16 cellular contexts compared by ENCODE assay signal in genomic region chr2:62406573-62407043, GRCh38.
A peak's percentile ranks its signal among the peaks of the same experiment; 100 is the strongest.
DNase-seq lines count a peak whose midpoint lies in the region; ATAC-seq, FAIRE-seq and TF ChIP-seq lines count a peak whose summit lies in the region.
"Had no signal": no experiment of that assay in that cellular context is flagged by ENCODE, and none has a peak within 500 bp of the region (broad histone marks: within the 10 kb centered on the region; RNA-seq: fewer than 3 reads in every experiment).

No MANE protein-coding gene starts in this region.

- no peak overlapping the region for H3K4me3 ChIP-seq in GM12878
- H3K4me3 ChIP-seq in CD4-positive, alpha-beta memory T cell (ENCODE audit: low read length in 2 of 2) = no peak overlapping the region
- H3K4me3 ChIP-seq: smooth muscle cell, thoracic aorta had no signal

- RAD21 ChIA-PET in GM12878 (lab: Charles Lee; ENCODE audit: unreplicated experiment) = interaction anchor here (0.7 to 9.2 kb wide), 15 partner anchors 47 to 413 kb away, joined by 3 to 141 read pairs (median 5); no protein-coding TSS in a partner anchor

- no peak for FAIRE-seq in GM12878 (lab: Jason Lieb, UNC)
- FAIRE-seq: bronchial epithelial cell had no signal

- H3K27me3 Mint-ChIP-seq in natural killer cell (ENCODE audit: low read depth in 2 of 2) = no peaks in the 10 kb centered on the region
- H3K27me3 Mint-ChIP-seq in CD4-positive, alpha-beta memory T cell = no peaks in the 10 kb centered on the region
- H3K27me3 Mint-ChIP-seq in endothelial cell (ENCODE audit: unreplicated experiment) = no peaks in the 10 kb centered on the region
- H3K27me3 Mint-ChIP-seq: activated CD4-positive, alpha-beta memory T cell treated with anti-CD3 and anti-CD28 coated beads, Interleukin-2, amount 10 ng/mL, durations not matched to agents 7 days and 5 days had no signal

- BruUV-seq in GM12878 (replicated peaks; lab: Mats Ljungman, UMichigan) = no TSS peak

- H3K36me3 Mint-ChIP-seq in natural killer cell (no peaks in the 10 kb centered on the region), endothelial cell (ENCODE audit: low read depth, unreplicated experiment) (no peaks in the 10 kb centered on the region)
- H3K36me3 Mint-ChIP-seq in CD4-positive, alpha-beta memory T cell = no peaks in the 10 kb centered on the region
- H3K36me3 Mint-ChIP-seq: CD8-positive, alpha-beta T cell had no signal

- no peaks in the 10 kb centered on the region for H4K20me1 ChIP-seq in GM12878 (ENCODE audit: control insufficient read depth, insufficient read depth)

- peak in 1 of 2 experiments; percentile 42; a peak in 1 of 4 replicates for TF ChIP-seq EP300 in GM12878 (IDR thresholded peaks at IDR 0.05; ENCODE audit: borderline replicate concordance in 1 of 2, control insufficient read depth in 1 of 2, low read depth in 2 of 2, low read length in 2 of 2)

- H3K27ac Mint-ChIP-seq in natural killer cell (no peak overlapping the region), endothelial cell (ENCODE audit: unreplicated experiment) (no peak overlapping the region)
- H3K27ac Mint-ChIP-seq in CD4-positive, alpha-beta memory T cell = no peak overlapping the region
- H3K27ac Mint-ChIP-seq: activated CD4-positive, alpha-beta memory T cell treated with anti-CD3 and anti-CD28 coated beads, Interleukin-2, amount 10 ng/mL, durations not matched to agents 7 days and 5 days; CD8-positive, alpha-beta T cell had no signal

- no peaks in the 10 kb centered on the region for H3K27me3 ChIP-seq in GM12878 (replicated peaks in 1 of 2; ENCODE audit: control insufficient read depth in 2 of 2, insufficient read depth in 2 of 2, low read length in 1 of 2)
- no peaks in the 10 kb centered on the region for H3K27me3 ChIP-seq in CD4-positive, alpha-beta memory T cell (ENCODE audit: insufficient read depth, low read length)
- H3K27me3 ChIP-seq: neutrophil had no signal

- no peak for TF ChIP-seq POLR2A in GM12878 (IDR thresholded peaks at IDR 0.05; ENCODE audit: low read depth, low read length)

- H3K4me1 ChIP-seq in GM12878 (ENCODE audit: control insufficient read depth, insufficient read depth, low read length) = peaks cover 41% of the 10 kb centered on the region
- no peaks in the 10 kb centered on the region for H3K4me1 ChIP-seq in CD4-positive, alpha-beta memory T cell (ENCODE audit: insufficient read depth, low read length)

- H3K36me3 ChIP-seq in GM12878 (ENCODE audit: control insufficient read depth in 2 of 2, insufficient read depth in 2 of 2, low read length in 1 of 2) = no peaks in the 10 kb centered on the region
- H3K36me3 ChIP-seq in CD4-positive, alpha-beta memory T cell (ENCODE audit: insufficient read depth, low read length) = no peaks in the 10 kb centered on the region
- H3K36me3 ChIP-seq: neutrophil, thoracic aorta had no signal

- in situ Hi-C loops in GM12878 (cut with MboI) = loop anchor here (5.0 kb wide), 1 partner anchor 59 kb away; no protein-coding TSS in a partner anchor

- no peak for TF ChIP-seq RAD21 in GM12878 (IDR thresholded peaks at IDR 0.05; ENCODE audit: insufficient read depth, low read depth, low read length)

- H3K27ac ChIP-seq in GM12878 (ENCODE audit: control insufficient read depth, insufficient read depth) = peak overlapping the region; percentile 11
- no peak overlapping the region for H3K27ac ChIP-seq in CD4-positive, alpha-beta memory T cell (ENCODE audit: low read depth, low read length)
- H3K27ac ChIP-seq: neutrophil, thoracic aorta had no signal

- peak overlapping the region; percentile 31 for H2AFZ ChIP-seq in GM12878 (ENCODE audit: control insufficient read depth, low read depth, low read length)

- SMC1A ChIA-PET in GM12878 (lab: Charles Lee; ENCODE audit: uncharacterized antibody, unreplicated experiment) = interaction anchor here (0.6 to 9.6 kb wide), 24 partner anchors 8 to 428 kb away, joined by 3 to 189 read pairs (median 4); no protein-coding TSS in a partner anchor

- peaks cover 10% of the 10 kb centered on the region for H3K79me2 ChIP-seq in GM12878 (ENCODE audit: control insufficient read depth, insufficient read depth, low read length)

- intact Hi-C loops in GM12878 (cut with micrococcal nuclease; ENCODE audit: unreplicated experiment) = loop anchor here (2.0 kb wide), 1 partner anchor 58 kb away; no protein-coding TSS in a partner anchor
- intact Hi-C loops in natural killer cell (cut with micrococcal nuclease) = no loop called here
- intact Hi-C loops in CD4-positive, alpha-beta memory T cell (cut with micrococcal nuclease) = no loop called here

- CTCF ChIA-PET in GM12878 (lab: Yijun Ruan, JAX) = interaction anchor here (1.0 to 10.1 kb wide), 6 partner anchors 64 to 488 kb away, joined by 3 to 195 read pairs (median 4); no protein-coding TSS in a partner anchor
- CTCF ChIA-PET in CD4-positive, alpha-beta memory T cell (lab: Charles Lee; ENCODE audit: partially characterized antibody) = no interaction called here

- POLR2A ChIA-PET in GM12878 (lab: Charles Lee) = interaction anchor here (1.3 to 1.7 kb wide), 2 partner anchors 93 to 501 kb away, joined by 3 to 7 read pairs; partner anchors contain the start of gene COMMD1
- POLR2A ChIA-PET in CD4-positive, alpha-beta memory T cell (lab: Charles Lee; ENCODE audit: partially characterized antibody) = no interaction called here

- H3K4me2 ChIP-seq in GM12878 (ENCODE audit: control insufficient read depth, insufficient read depth) = no peak overlapping the region
- H3K4me2 ChIP-seq: smooth muscle cell had no signal

- WGBS in GM12878 (ENCODE audit: insufficient coverage, insufficient replicate concordance, low lambda C conversion rate, missing lambda C conversion rate) = 53% methylated on average over 3 of the region's 3 CpGs

- ATAC-seq in GM19023 (IDR thresholded peaks at IDR 0.05; ENCODE audit: unreplicated experiment) (peak; percentile 57), HG03060 (IDR thresholded peaks at IDR 0.05; ENCODE audit: low read depth, unreplicated experiment) (peak; percentile 59), GM12878 (peak; percentile 93), natural killer cell (no peak)
- ATAC-seq: CD8-positive, alpha-beta T cell had no signal

- H3K4me1 Mint-ChIP-seq in natural killer cell (no peaks in the 10 kb centered on the region), endothelial cell (ENCODE audit: unreplicated experiment) (peaks cover 30% of the 10 kb centered on the region)
- H3K4me1 Mint-ChIP-seq in CD4-positive, alpha-beta memory T cell = no peaks in the 10 kb centered on the region
- H3K4me1 Mint-ChIP-seq: activated CD4-positive, alpha-beta memory T cell treated with anti-CD3 and anti-CD28 coated beads, Interleukin-2, amount 10 ng/mL, durations not matched to agents 7 days and 5 days had no signal

- H3K9me3 Mint-ChIP-seq in natural killer cell (no peaks in the 10 kb centered on the region), endothelial cell (ENCODE audit: unreplicated experiment) (no peaks in the 10 kb centered on the region)
- no peaks in the 10 kb centered on the region for H3K9me3 Mint-ChIP-seq in CD4-positive, alpha-beta memory T cell
- H3K9me3 Mint-ChIP-seq: activated CD4-positive, alpha-beta memory T cell treated with anti-CD3 and anti-CD28 coated beads, Interleukin-2, amount 10 ng/mL, durations not matched to agents 7 days and 5 days had no signal

- H3K9me3 ChIP-seq in GM12878 (replicated peaks; ENCODE audit: control insufficient read depth, insufficient read depth, low read length) = no peaks in the 10 kb centered on the region
- H3K9me3 ChIP-seq in CD4-positive, alpha-beta memory T cell (ENCODE audit: control insufficient read depth in 1 of 2, low read length in 2 of 2) = no peaks in the 10 kb centered on the region
- H3K9me3 ChIP-seq: neutrophil, thoracic aorta had no signal

- H3K9ac ChIP-seq in GM12878 (ENCODE audit: control insufficient read depth, insufficient read depth, low read length) = no peak overlapping the region

- no peak for TF ChIP-seq CTCF in GM12878 (IDR thresholded peaks at IDR 0.05 in 2 of 3, conservative IDR thresholded peaks at IDR 0.05 in 1 of 3; ENCODE audit: control insufficient read depth in 2 of 3, extremely low read depth in 1 of 3, insufficient read depth in 1 of 3, low read depth in 3 of 3, low read length in 3 of 3)
- no peak for TF ChIP-seq CTCF in natural killer cell (IDR thresholded peaks at IDR 0.05)
- no peak for TF ChIP-seq CTCF in endothelial cell (IDR thresholded peaks at IDR 0.05; ENCODE audit: unreplicated experiment)

- DNase-seq in GM12878 (ENCODE audit: low read depth, low spot score) (peak; percentile 77), natural killer cell (no peak), endothelial cell (ENCODE audit: low spot score) (no peak), iPS-NIHi11 (ENCODE audit: low spot score) (no peak)
- DNase-seq in CD4-positive, alpha-beta memory T cell = no peak
- DNase-seq: activated CD4-positive, alpha-beta memory T cell treated with anti-CD3 and anti-CD28 coated beads, Interleukin-2, amount 10 ng/mL, durations not matched to agents 7 days and 5 days; activated naive CD4-positive, alpha-beta T cell; CD8-positive, alpha-beta T cell; NCI-H2227 treated with DMSO at 0.1 percent for 48 hours; OCI-M1 had no signal

- no peak overlapping the region for H3K4me3 Mint-ChIP-seq in natural killer cell
- no peak overlapping the region for H3K4me3 Mint-ChIP-seq in CD4-positive, alpha-beta memory T cell
- no peak overlapping the region for H3K4me3 Mint-ChIP-seq in endothelial cell (ENCODE audit: unreplicated experiment)
- H3K4me3 Mint-ChIP-seq: activated CD4-positive, alpha-beta memory T cell treated with anti-CD3 and anti-CD28 coated beads, Interleukin-2, amount 10 ng/mL, durations not matched to agents 7 days and 5 days; CD8-positive, alpha-beta T cell had no signal

TF ChIP-seq in GM12878, 131 proteins besides CTCF, POLR2A, EP300 and RAD21 (continues in another document):
- TF ChIP-seq DPF2 (IDR thresholded peaks at IDR 0.05) (0 out of 2 replicates have a peak, but pooled peaks have one; percentile 29), CHD2 (IDR thresholded peaks at IDR 0.05; ENCODE audit: borderline replicate concordance, low read depth, low read length) (0 out of 2 replicates have a peak, but pooled peaks have one; percentile 31), YBX1 (IDR thresholded peaks at IDR 0.05) (no peak), MEF2B (IDR thresholded peaks at IDR 0.05; ENCODE audit: partially characterized antibody, poor library complexity, severe bottlenecking) (peak; percentile 81)

Comparison
In these comparisons a context has a peak if more than half of its experiments do, and no peak if none do; other contexts are left out.
1. ATAC-seq: peak in GM19023 (single experiment), HG03060 (single experiment) and GM12878 (single experiment); none in natural killer cell (0 of 3).